Comparison of ENCODE assay signal across 8 cellular contexts in the genomic region with DNA sequence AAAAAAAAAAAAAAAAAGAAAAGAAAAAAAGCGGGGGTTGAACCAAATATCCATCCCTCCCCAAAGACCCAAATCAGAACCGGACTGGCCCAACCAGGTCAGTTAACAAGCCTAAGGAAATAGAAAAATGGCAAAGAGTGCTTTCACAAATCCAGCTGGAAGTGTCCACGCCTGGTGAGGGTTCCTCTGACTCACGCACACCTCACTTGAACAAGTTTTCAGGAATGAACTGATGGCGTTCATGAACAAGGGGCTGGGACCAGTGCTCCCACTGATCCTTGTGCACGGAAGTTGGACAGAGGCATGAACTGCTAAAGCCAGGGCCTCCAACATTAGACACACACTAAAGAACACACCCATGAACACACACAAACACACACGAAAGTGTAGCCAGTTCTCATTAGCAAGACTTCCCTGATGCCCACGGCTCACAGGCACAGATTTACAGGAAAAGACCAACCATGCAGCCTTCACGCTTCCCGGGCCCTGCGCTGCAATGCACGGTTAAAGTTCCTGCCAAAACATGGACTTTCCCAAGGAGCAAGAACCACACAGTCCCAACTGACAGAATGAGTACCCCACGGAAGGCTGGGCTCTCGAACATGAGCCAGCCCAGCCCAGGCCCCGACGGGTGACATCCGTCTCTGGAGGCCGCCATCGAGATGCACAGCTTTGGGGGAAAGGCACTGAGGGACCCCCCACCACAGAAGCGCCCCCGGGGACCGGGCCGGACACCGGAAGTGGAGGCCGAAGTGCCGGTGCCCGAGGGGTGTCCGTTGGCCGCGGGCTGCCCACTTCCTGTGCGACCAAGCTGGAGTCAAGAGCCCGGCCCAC.
A peak's percentile ranks its signal among the peaks of the same experiment; 100 is the strongest.
DNase-seq lines count a peak whose midpoint lies in the region; ATAC-seq and TF ChIP-seq lines count a peak whose summit lies in the region.

No MANE protein-coding gene starts in this region.

- H3K4me3 ChIP-seq in NT2/D1 (ENCODE audit: insufficient read length, low read depth) (peak overlapping the region; percentile 76), astrocyte of the spinal cord (ENCODE audit: low read depth, low read length) (peak overlapping the region; percentile 78)

- TF ChIP-seq CTCF in astrocyte of the spinal cord (IDR thresholded peaks at IDR 0.05; ENCODE audit: low read depth, low read length) = no peak

- in situ Hi-C loops in astrocyte of the spinal cord (cut with HindIII; ENCODE audit: low sequenced_read_pairs) = no loop called here

- ATAC-seq in HG02678 (IDR thresholded peaks at IDR 0.05; ENCODE audit: unreplicated experiment) = peak; percentile 26

- H3K27me3 ChIP-seq in NT2/D1 (ENCODE audit: insufficient read depth, insufficient read length) = no peaks in the 10 kb centered on the region

- no peaks in the 10 kb centered on the region for H3K9me3 ChIP-seq in NT2/D1 (ENCODE audit: insufficient read depth, low read length)

- H3K36me3 ChIP-seq in NT2/D1 (ENCODE audit: insufficient read depth, insufficient read length, low read length) = peaks cover 32% of the 10 kb centered on the region

- peaks cover 9% of the 10 kb centered on the region for H3K4me1 ChIP-seq in NT2/D1 (ENCODE audit: insufficient read depth, insufficient read length)

- H3K9ac ChIP-seq in NT2/D1 (ENCODE audit: insufficient read length, low read depth) = peak overlapping the region; percentile 84

- peak; percentile 61 for DNase-seq in NCI-H2227 (lab: John Stamatoyannopoulos, UW; ENCODE audit: unreplicated experiment)
- DNase-seq in NCI-H2227 treated with DMSO at 0.1 percent for 48 hours (lab: John Stamatoyannopoulos, UW) = no peak
- DNase-seq in NT2/D1 (ENCODE audit: low read depth, low spot score) = no peak
- DNase-seq in astrocyte of the spinal cord (ENCODE audit: low read depth, low spot score) = peak; percentile 41
- DNase-seq in iPS-NIHi7 (ENCODE audit: extremely low spot score) = peak; percentile 56
- DNase-seq in stimulated activated CD4-positive, alpha-beta T cell treated with anti-CD3 and anti-CD28 coated beads, Interleukin-2, amount 100 ng/mL, for 24 hours = peak; percentile 19 to 46
- DNase-seq in medulla oblongata (ENCODE audit: extremely low spot score) = no peak

Comparison
In these comparisons a context has a peak if more than half of its experiments do, and no peak if none do; other contexts are left out.
1. DNase-seq: peak in NCI-H2227 (single experiment), astrocyte of the spinal cord (single experiment), iPS-NIHi7 (single experiment) and stimulated activated CD4-positive, alpha-beta T cell treated with anti-CD3 and anti-CD28 coated beads, Interleukin-2, amount 100 ng/mL, for 24 hours (2 of 2); none in NCI-H2227 treated with DMSO at 0.1 percent for 48 hours (single experiment), NT2/D1 (single experiment) and medulla oblongata (single experiment).